In the genomic region with DNA sequence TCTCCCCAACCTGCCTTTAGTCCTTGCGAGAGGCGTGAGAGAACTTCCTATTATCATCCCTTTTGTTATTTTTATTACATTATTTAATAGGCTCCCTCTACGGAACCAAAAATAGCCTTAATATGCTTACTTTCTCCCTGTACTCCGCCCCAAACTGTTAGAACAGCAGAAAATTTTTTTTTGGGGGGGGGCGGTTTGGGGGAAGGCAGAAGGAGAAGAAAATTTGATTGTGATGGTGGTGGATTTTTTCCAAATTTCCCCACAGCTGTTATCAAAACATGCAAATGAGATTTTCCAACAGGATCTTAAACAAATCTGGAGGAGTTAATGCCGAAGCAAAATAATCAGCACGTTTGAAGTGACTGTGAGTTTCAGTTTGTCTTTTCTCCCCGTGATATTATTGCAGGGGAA, we compare ENCODE assay signal across 12 cellular contexts. TPM values are rescaled to one million over a fixed set of nuclear protein-coding genes. Genes with fewer than 3 reads are reported as not detected.
DNase-seq lines count a peak whose midpoint lies in the region; ATAC-seq, FAIRE-seq and TF ChIP-seq lines count a peak whose summit lies in the region.
"Had no signal": no experiment of that assay in that cellular context is flagged by ENCODE, and none has a peak within 500 bp of the region (broad histone marks: within the 10 kb centered on the region; RNA-seq: fewer than 3 reads in every experiment).

No MANE protein-coding gene starts in this region.

- H2AFZ ChIP-seq in astrocyte (ENCODE audit: low read depth, low read length): peak overlapping the region; percentile 76
- H2AFZ ChIP-seq in smooth muscle cell (ENCODE audit: low read depth): peak overlapping the region; percentile 67

- POLR2A ChIA-PET in T-cell (lab: Charles Lee): no interaction called here

- H3K4me1 ChIP-seq in astrocyte (ENCODE audit: insufficient read depth, low read length): peaks cover 32% of the 10 kb centered on the region
- H3K4me1 ChIP-seq in iPS-15b (ENCODE audit: control insufficient read depth, insufficient read depth, low read length): peaks cover 5% of the 10 kb centered on the region
- H3K4me1 ChIP-seq in smooth muscle cell (ENCODE audit: low read depth): peaks cover 39% of the 10 kb centered on the region

- 2% methylated on average over 8 of the region's 8 CpGs for WGBS in smooth muscle cell (ENCODE audit: low lambda C conversion rate)

- DNase-seq in H7: no peak
- no peak for DNase-seq in astrocyte (ENCODE audit: low read depth)
- DNase-seq in smooth muscle cell (lab: John Stamatoyannopoulos, UW; ENCODE audit: unreplicated experiment): no peak
- no peak for DNase-seq in T-cell
- DNase-seq: immature natural killer cell, NCI-H2029 treated with DMSO at 0.1 percent for 48 hours had no signal

- H3K79me2 ChIP-seq in astrocyte (ENCODE audit: insufficient read depth, low read length): peaks cover 47% of the 10 kb centered on the region
- H3K79me2 ChIP-seq in smooth muscle cell (ENCODE audit: low read depth): peaks cover 35% of the 10 kb centered on the region

- H3K9ac ChIP-seq in astrocyte (ENCODE audit: low read length): peak overlapping the region; percentile 98
- H3K9ac ChIP-seq in iPS-15b (ENCODE audit: low read depth, low read length): no peak overlapping the region
- H3K9ac ChIP-seq in smooth muscle cell (ENCODE audit: low read depth): peak overlapping the region; percentile 73

- H3K4me2 ChIP-seq in astrocyte (ENCODE audit: low read length) (peak overlapping the region; percentile 90), smooth muscle cell (peak overlapping the region; percentile 92)

- H3K9me3 Mint-ChIP-seq in astrocyte (ENCODE audit: unreplicated experiment): peaks cover 15% of the 10 kb centered on the region
- no peaks in the 10 kb centered on the region for H3K9me3 Mint-ChIP-seq in T-cell

- TF ChIP-seq CTCF in astrocyte (IDR thresholded peaks at IDR 0.05; ENCODE audit: insufficient read depth, low read depth, low read length) (no peak), smooth muscle cell (IDR thresholded peaks at IDR 0.05; ENCODE audit: borderline replicate concordance, insufficient read depth, poor library complexity, severe bottlenecking) (no peak)

- FAIRE-seq in astrocyte (lab: Jason Lieb, UNC): peak; percentile 32
- FAIRE-seq: bronchial epithelial cell had no signal

- H3K9me3 ChIP-seq in astrocyte (ENCODE audit: insufficient read depth, low read depth, low read length): no peaks in the 10 kb centered on the region
- H3K9me3 ChIP-seq in iPS-15b (ENCODE audit: control insufficient read depth, insufficient read depth, low read length): no peaks in the 10 kb centered on the region
- H3K9me3 ChIP-seq in smooth muscle cell (replicated peaks; ENCODE audit: low read depth): no peaks in the 10 kb centered on the region
- H3K9me3 ChIP-seq: HAP-1 had no signal

- H3K27ac Mint-ChIP-seq in astrocyte (ENCODE audit: unreplicated experiment): no peak overlapping the region
- H3K27ac Mint-ChIP-seq in T-cell: no peak overlapping the region
- H3K27ac Mint-ChIP-seq: immature natural killer cell had no signal

- H3K27ac ChIP-seq in astrocyte (ENCODE audit: low read depth, low read length) (peak overlapping the region; percentile 94), smooth muscle cell (ENCODE audit: low read depth) (peak overlapping the region; percentile 76)

- H4K20me1 ChIP-seq in astrocyte (ENCODE audit: insufficient read depth, low read length) (no peaks in the 10 kb centered on the region), smooth muscle cell (ENCODE audit: low read depth) (no peaks in the 10 kb centered on the region)

- peak overlapping the region; percentile 18 for H3K4me3 ChIP-seq in H7 (ENCODE audit: insufficient read depth, low read depth, low read length)
- peak overlapping the region; percentile 91 for H3K4me3 ChIP-seq in astrocyte (ENCODE audit: insufficient read depth, low read depth, low read length)
- H3K4me3 ChIP-seq in iPS-15b (ENCODE audit: low read depth, low read length): peak overlapping the region; percentile 46
- H3K4me3 ChIP-seq in smooth muscle cell: peak overlapping the region; percentile 82
- H3K4me3 ChIP-seq: HAP-1 had no signal

- no peaks in the 10 kb centered on the region for H3F3A ChIP-seq in smooth muscle cell (ENCODE audit: low read depth)

- CTCF ChIA-PET in T-cell (lab: Charles Lee): no interaction called here

- H3K4me3 Mint-ChIP-seq in astrocyte (ENCODE audit: unreplicated experiment): peak overlapping the region; percentile 66
- no peak overlapping the region for H3K4me3 Mint-ChIP-seq in T-cell
- H3K4me3 Mint-ChIP-seq: immature natural killer cell had no signal

- H3K4me1 Mint-ChIP-seq in astrocyte (ENCODE audit: low read depth, unreplicated experiment): peaks cover 6% of the 10 kb centered on the region
- peaks cover 30 to 42% (median 37%) of the 10 kb centered on the region in 3 donors for H3K4me1 Mint-ChIP-seq in T-cell

- H3K36me3 Mint-ChIP-seq in astrocyte (ENCODE audit: low read depth, unreplicated experiment): no peaks in the 10 kb centered on the region
- H3K36me3 Mint-ChIP-seq in T-cell: no peaks in the 10 kb centered on the region
- H3K36me3 Mint-ChIP-seq: immature natural killer cell had no signal

- H3K36me3 ChIP-seq in H7 (replicated peaks; ENCODE audit: control insufficient read depth, insufficient read depth, low read length) (no peaks in the 10 kb centered on the region), astrocyte (ENCODE audit: insufficient read depth, low read length) (no peaks in the 10 kb centered on the region), iPS-15b (ENCODE audit: control insufficient read depth, insufficient read depth, low read length) (no peaks in the 10 kb centered on the region), smooth muscle cell (ENCODE audit: low read depth) (no peaks in the 10 kb centered on the region)
- H3K36me3 ChIP-seq: HAP-1 had no signal

- ATAC-seq in T-cell (replicated peaks in 1 of 4) (no peak), GM18907 (IDR thresholded peaks at IDR 0.05; ENCODE audit: unreplicated experiment) (no peak), GM18870 (IDR thresholded peaks at IDR 0.05; ENCODE audit: unreplicated experiment) (no peak), GM21825 (IDR thresholded peaks at IDR 0.05; ENCODE audit: unreplicated experiment) (no peak)

- H3K27me3 Mint-ChIP-seq in astrocyte (ENCODE audit: low read depth, unreplicated experiment) (peaks cover 90% of the 10 kb centered on the region), T-cell (peaks cover 77 to 85% of the 10 kb centered on the region in 2 donors)

- H3K27me3 ChIP-seq in H7 (ENCODE audit: control insufficient read depth, insufficient read depth, low read length) (peaks cover 90% of the 10 kb centered on the region), astrocyte (ENCODE audit: insufficient read depth, low read length) (no peaks in the 10 kb centered on the region), iPS-15b (ENCODE audit: control insufficient read depth, insufficient read depth, low read length) (peaks cover 97% of the 10 kb centered on the region), smooth muscle cell (ENCODE audit: low read depth) (peaks cover 63% of the 10 kb centered on the region)

RNA-seq across cellular contexts. Expression of a gene that starts 1.4 kb away (rescaled TPM):
- total RNA-seq in H7 (2014; rRNA removed; shearing (Covaris generic)): not detected in 2 replicates
- total RNA-seq in astrocyte (1.3 and 2.6 TPM in 2 replicates), smooth muscle cell (59.6 and 85.0 TPM in 2 replicates), T-cell (under 1 TPM in 3 of 5 donors, not detected in 2; 0.07 to 0.50 (median 0.41) TPM)
- polyA plus RNA-seq in smooth muscle cell: 24.9 and 31.9 TPM in 2 replicates
- polyA plus RNA-seq: immature natural killer cell had no signal

Comparison
In these comparisons a context has a peak if more than half of its experiments do, and no peak if none do; other contexts are left out.
1. H3K4me3 ChIP-seq: peak in every context shown above with its lines; median percentile 91 in astrocyte; 82 in smooth muscle cell; 46 in iPS-15b; 18 in H7.
2. RNA of a gene that starts 1.4 kb away (total RNA-seq): 59.6 to 85.0 TPM in smooth muscle cell; 1.3 to 2.6 TPM in astrocyte, 0.07 to 0.50 TPM in T-cell and not detected in H7; every median in the first group is over 10 times any median in the second.